Comparison of ENCODE assay signal across 9 cellular contexts in the genomic region with DNA sequence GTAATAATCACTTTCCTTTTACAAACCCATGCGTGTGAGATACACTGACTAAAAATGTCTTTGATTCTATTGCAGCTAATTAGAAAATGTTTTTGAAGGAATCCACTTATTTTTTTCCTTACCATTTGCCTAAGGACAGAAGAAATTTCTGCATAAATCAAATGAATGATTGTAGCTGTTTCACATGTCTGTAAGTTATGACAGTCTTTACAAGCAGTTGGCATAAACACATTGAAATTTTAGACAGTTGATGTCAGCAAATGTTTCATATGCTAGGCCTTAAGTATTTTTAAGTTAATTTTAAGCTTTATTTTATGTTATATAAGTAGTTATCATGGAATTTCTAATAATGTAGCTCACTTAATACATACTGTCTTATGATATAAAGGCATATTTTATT.
"Had no signal": no experiment of that assay in that cellular context is flagged by ENCODE, and none has a peak within 500 bp of the region (broad histone marks: within the 10 kb centered on the region; RNA-seq: fewer than 3 reads in every experiment).

No MANE protein-coding gene starts in this region.

- H3K9me3 ChIP-seq: HAP-1 had no signal

- H3K9ac ChIP-seq: GM23248 had no signal

- H2AFZ ChIP-seq: GM23248 had no signal

- H3K36me3 ChIP-seq: HAP-1 had no signal

- H3K27me3 Mint-ChIP-seq: IgD-negative memory B cell had no signal

- DNase-seq: GM23248, GOT3, H7, HFFc6, KBM-7 had no signal

- H3K4me1 ChIP-seq: HAP-1 had no signal

- FAIRE-seq: HTR-8/SVneo had no signal

- H3K36me3 Mint-ChIP-seq: IgD-negative memory B cell had no signal

- H3K27ac ChIP-seq: GM23248 had no signal

- H3K9me3 Mint-ChIP-seq: IgD-negative memory B cell had no signal

- H3K27ac Mint-ChIP-seq: HFFc6, IgD-negative memory B cell had no signal

- H3K4me1 Mint-ChIP-seq: IgD-negative memory B cell had no signal

- ATAC-seq: HCT116 had no signal

- H3K4me3 ChIP-seq: GM23248, HAP-1 had no signal

- H3K4me3 Mint-ChIP-seq: HFFc6, IgD-negative memory B cell had no signal
